15 cellular contexts compared by ENCODE assay signal in the genomic region with DNA sequence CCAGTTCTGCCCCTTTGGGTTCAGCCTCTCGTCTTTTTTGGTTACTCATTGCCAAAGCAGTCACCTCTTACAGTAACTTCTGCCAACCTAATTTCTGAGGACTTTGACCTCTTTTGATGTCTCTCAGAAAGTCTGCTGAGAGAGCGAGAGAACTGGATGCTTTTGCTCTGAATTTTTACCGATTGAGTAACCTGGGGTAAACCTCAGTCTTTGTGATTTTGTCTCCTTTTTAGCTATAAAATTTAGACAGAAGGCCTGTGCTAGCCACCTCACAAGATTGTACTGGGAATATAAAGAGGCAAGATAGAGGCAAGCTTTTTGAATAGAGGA. TPM values are rescaled to one million over a fixed set of nuclear protein-coding genes. Genes with fewer than 3 reads are reported as not detected.
A peak's percentile ranks its signal among the peaks of the same experiment; 100 is the strongest.
DNase-seq lines count a peak whose midpoint lies in the region; ATAC-seq and FAIRE-seq lines count a peak whose summit lies in the region.
"Had no signal": no experiment of that assay in that cellular context is flagged by ENCODE, and none has a peak within 500 bp of the region (broad histone marks: within the 10 kb centered on the region; RNA-seq: fewer than 3 reads in every experiment).

No MANE protein-coding gene starts in this region.

- DNase-seq in AG20443 (ENCODE audit: low spot score) (peak; percentile 46), amniotic epithelial cell (ENCODE audit: low read depth) (peak; percentile 73), left lobe of liver (ENCODE audit: low spot score) (no peak), GM19239 (ENCODE audit: insufficient read length, low spot score) (no peak), GF-D8 (lab: John Stamatoyannopoulos, UW) (no peak)
- DNase-seq in stimulated activated CD4-positive, alpha-beta T cell treated with anti-CD3 and anti-CD28 coated beads, Interleukin-12 subunit alpha, Interleukin-12 subunit beta, amount 100 ng/mL, for 4 hours: no peak
- DNase-seq in effector CD8-positive, alpha-beta T cell (lab: John Stamatoyannopoulos, UW): no peak
- DNase-seq: activated CD4-positive, alpha-beta T cell treated with anti-CD3 and anti-CD28 coated beads for 48 hours; activated naive CD4-positive, alpha-beta T cell; C1 segment of cervical spinal cord; cerebellar nuclear complex; MM.1S; NCI-H2171 treated with DMSO at 0.1 percent for 48 hours; SW 1271 had no signal

- peak; percentile 48 for ATAC-seq in GM19463 (IDR thresholded peaks at IDR 0.05; ENCODE audit: unreplicated experiment)
- ATAC-seq in left lobe of liver: peak; percentile 46

- no peak for FAIRE-seq in GM19239 (lab: Jason Lieb, UNC)

RNA-seq across cellular contexts. Expression of a gene that starts 34.8 kb away (rescaled TPM):
- 39.0 TPM for total RNA-seq in left lobe of liver

Comparison
In these comparisons a context has a peak if more than half of its experiments do, and no peak if none do; other contexts are left out.
1. DNase-seq: peak in AG20443 (single experiment) and amniotic epithelial cell (single experiment); none in left lobe of liver (single experiment), GM19239 (single experiment), stimulated activated CD4-positive, alpha-beta T cell treated with anti-CD3 and anti-CD28 coated beads, Interleukin-12 subunit alpha, Interleukin-12 subunit beta, amount 100 ng/mL, for 4 hours (single experiment), effector CD8-positive, alpha-beta T cell (single experiment) and GF-D8 (single experiment).